ENCODE assay signal across 19 cellular contexts in genomic region chr17:79947351-79948031, GRCh38.
DNase-seq lines count a peak whose midpoint lies in the region; FAIRE-seq and TF ChIP-seq lines count a peak whose summit lies in the region.
"Had no signal": no experiment of that assay in that cellular context is flagged by ENCODE, and none has a peak within 500 bp of the region (broad histone marks: within the 10 kb centered on the region; RNA-seq: fewer than 3 reads in every experiment).

No MANE protein-coding gene starts in this region.

- H3K27me3 ChIP-seq in astrocyte (ENCODE audit: insufficient read depth, low read length) (no peaks in the 10 kb centered on the region), suprapubic skin (no peaks in the 10 kb centered on the region), small intestine (ENCODE audit: control insufficient read depth in 2 of 2, insufficient read depth in 2 of 2, low read length in 2 of 2) (no peaks in the 10 kb centered on the region)
- H3K27me3 ChIP-seq: Peyer's patch, vagina had no signal

- H3K79me2 ChIP-seq in astrocyte (ENCODE audit: insufficient read depth, low read length): no peaks in the 10 kb centered on the region

- H3K9me3 ChIP-seq in astrocyte (ENCODE audit: insufficient read depth, low read depth, low read length) (no peaks in the 10 kb centered on the region), suprapubic skin (no peaks in the 10 kb centered on the region), small intestine (ENCODE audit: control insufficient read depth, low read depth) (no peaks in the 10 kb centered on the region)
- H3K9me3 ChIP-seq: Peyer's patch, vagina had no signal

- CTCF ChIA-PET in activated naive CD4-positive, alpha-beta T cell treated with anti-CD3 and anti-CD28 coated beads, Interleukin-2, amount 10 ng/mL, durations not matched to agents 7 days and 5 days (lab: Charles Lee): interaction anchor here (1.5 kb wide), 1 partner anchor 23 kb away, joined by 3 read pairs; no protein-coding TSS in a partner anchor

- no peak overlapping the region for H3K4me3 Mint-ChIP-seq in activated naive CD4-positive, alpha-beta T cell treated with anti-CD3 and anti-CD28 coated beads, Interleukin-2, amount 10 ng/mL, durations not matched to agents 7 days and 5 days
- no peak overlapping the region for H3K4me3 Mint-ChIP-seq in astrocyte (ENCODE audit: unreplicated experiment)
- H3K4me3 Mint-ChIP-seq: activated naive CD4-positive, alpha-beta T cell treated with anti-CD3 and anti-CD28 coated beads for 36 hours had no signal

- H3K27ac Mint-ChIP-seq in activated naive CD4-positive, alpha-beta T cell treated with anti-CD3 and anti-CD28 coated beads, Interleukin-2, amount 10 ng/mL, durations not matched to agents 7 days and 5 days: no peak overlapping the region
- no peak overlapping the region for H3K27ac Mint-ChIP-seq in astrocyte (ENCODE audit: unreplicated experiment)
- H3K27ac Mint-ChIP-seq: activated naive CD4-positive, alpha-beta T cell treated with anti-CD3 and anti-CD28 coated beads for 36 hours; neural progenitor cell had no signal

- peak overlapping the region; percentile 37 for H3K4me2 ChIP-seq in astrocyte (ENCODE audit: low read length)
- H3K4me2 ChIP-seq: neural progenitor cell had no signal

- H3K27ac ChIP-seq in astrocyte (ENCODE audit: low read depth, low read length): peak overlapping the region; percentile 62
- H3K27ac ChIP-seq in suprapubic skin: no peak overlapping the region
- H3K27ac ChIP-seq in small intestine (ENCODE audit: low read depth in 1 of 2, low read length in 1 of 2): no peak overlapping the region
- H3K27ac ChIP-seq: neural progenitor cell, Peyer's patch, vagina had no signal

- H3K9ac ChIP-seq in astrocyte (ENCODE audit: low read length): peak overlapping the region; percentile 57
- H3K9ac ChIP-seq: neural progenitor cell had no signal

- H3K4me1 Mint-ChIP-seq in activated naive CD4-positive, alpha-beta T cell treated with anti-CD3 and anti-CD28 coated beads, Interleukin-2, amount 10 ng/mL, durations not matched to agents 7 days and 5 days: peaks cover 8% of the 10 kb centered on the region
- H3K4me1 Mint-ChIP-seq in astrocyte (ENCODE audit: low read depth, unreplicated experiment): peaks cover 28% of the 10 kb centered on the region

- no peaks in the 10 kb centered on the region for H3K36me3 Mint-ChIP-seq in activated naive CD4-positive, alpha-beta T cell treated with anti-CD3 and anti-CD28 coated beads, Interleukin-2, amount 10 ng/mL, durations not matched to agents 7 days and 5 days
- peaks cover 24% of the 10 kb centered on the region for H3K36me3 Mint-ChIP-seq in astrocyte (ENCODE audit: low read depth, unreplicated experiment)

- FAIRE-seq in astrocyte (lab: Jason Lieb, UNC): no peak
- FAIRE-seq in small intestine (lab: Jason Lieb, UNC): no peak
- FAIRE-seq: colon, frontal cortex, GM12878 had no signal

- peaks cover 4% of the 10 kb centered on the region for H4K20me1 ChIP-seq in astrocyte (ENCODE audit: insufficient read depth, low read length)

- H3K4me1 ChIP-seq in astrocyte (ENCODE audit: insufficient read depth, low read length) (peaks cover 46% of the 10 kb centered on the region), suprapubic skin (peaks cover 17% of the 10 kb centered on the region), small intestine (ENCODE audit: control insufficient read depth in 2 of 2, insufficient read depth in 1 of 2, low read depth in 1 of 2, low read length in 1 of 2) (peaks cover 0 to 2% of the 10 kb centered on the region in 2 donors)

- no peaks in the 10 kb centered on the region for H3K36me3 ChIP-seq in astrocyte (ENCODE audit: insufficient read depth, low read length)
- peaks cover 62% of the 10 kb centered on the region for H3K36me3 ChIP-seq in suprapubic skin
- H3K36me3 ChIP-seq in small intestine (ENCODE audit: control insufficient read depth in 2 of 2, insufficient read depth in 2 of 2, low read length in 2 of 2): peaks cover 0 to 2% of the 10 kb centered on the region in 2 donors
- H3K36me3 ChIP-seq: neural progenitor cell had no signal

- DNase-seq in activated naive CD4-positive, alpha-beta T cell treated with anti-CD3 and anti-CD28 coated beads, Interleukin-2, amount 10 ng/mL, durations not matched to agents 7 days and 5 days: peak; percentile 16
- DNase-seq in activated naive CD4-positive, alpha-beta T cell treated with Interleukin-2 at 50 U/mL for 16 hours: no peak
- DNase-seq in astrocyte (ENCODE audit: low read depth) (peak; percentile 96), iris pigment epithelial cell (ENCODE audit: low read depth) (peak; percentile 70), suprapubic skin (ENCODE audit: low spot score in 2 of 2) (peak; percentile 56 to 70), small intestine (no peak), DMS79 treated with DMSO at 0.1 percent for 48 hours (lab: John Stamatoyannopoulos, UW) (no peak)
- DNase-seq in activated CD8-positive, alpha-beta memory T cell treated with anti-CD3 and anti-CD28 coated beads, Interleukin-2, amount 50 U/mL, for 48 hours: no peak
- DNase-seq: activated CD4-positive, alpha-beta T cell treated with anti-CD3 and anti-CD28 coated beads, Interleukin-2, amount 50 U/mL, for 4 hours; activated naive CD4-positive, alpha-beta T cell treated with anti-CD3 and anti-CD28 coated beads for 36 hours; DMS53; kidney glomerular epithelial cell; NCI-H345 had no signal

- peaks cover 13% of the 10 kb centered on the region for H3K27me3 Mint-ChIP-seq in activated naive CD4-positive, alpha-beta T cell treated with anti-CD3 and anti-CD28 coated beads, Interleukin-2, amount 10 ng/mL, durations not matched to agents 7 days and 5 days
- peaks cover 3% of the 10 kb centered on the region for H3K27me3 Mint-ChIP-seq in astrocyte (ENCODE audit: low read depth, unreplicated experiment)

- 89% methylated on average over 19 of the region's 31 CpGs for WGBS in suprapubic skin
- WGBS in small intestine, 3 donors: 87 to 93% (median 88%) methylated on average over 31 of the region's 31 CpGs

- no peak for TF ChIP-seq EP300 in suprapubic skin (IDR thresholded peaks at IDR 0.05)

- no peak overlapping the region for H2AFZ ChIP-seq in astrocyte (ENCODE audit: low read depth, low read length)
- H2AFZ ChIP-seq: neural progenitor cell had no signal

- TF ChIP-seq CTCF in astrocyte (IDR thresholded peaks at IDR 0.05; ENCODE audit: insufficient read depth, low read depth, low read length) (no peak), suprapubic skin (IDR thresholded peaks at IDR 0.05) (no peak)

- no peak for TF ChIP-seq POLR2A in suprapubic skin (IDR thresholded peaks at IDR 0.05)

- no peaks in the 10 kb centered on the region for H3K9me3 Mint-ChIP-seq in activated naive CD4-positive, alpha-beta T cell treated with anti-CD3 and anti-CD28 coated beads, Interleukin-2, amount 10 ng/mL, durations not matched to agents 7 days and 5 days
- H3K9me3 Mint-ChIP-seq in astrocyte (ENCODE audit: unreplicated experiment): peaks cover 3% of the 10 kb centered on the region
- H3K9me3 Mint-ChIP-seq: activated naive CD4-positive, alpha-beta T cell treated with anti-CD3 and anti-CD28 coated beads for 36 hours; neural progenitor cell had no signal

- no peak overlapping the region for H3K4me3 ChIP-seq in astrocyte (ENCODE audit: insufficient read depth, low read depth, low read length)
- H3K4me3 ChIP-seq in suprapubic skin: no peak overlapping the region
- H3K4me3 ChIP-seq in small intestine (ENCODE audit: low read depth in 1 of 2, low read length in 2 of 2): no peak overlapping the region
- H3K4me3 ChIP-seq: GM12878, neural progenitor cell, Peyer's patch, vagina had no signal

Comparison
In these comparisons a context has a peak if more than half of its experiments do, and no peak if none do; other contexts are left out.
1. DNase-seq: peak in activated naive CD4-positive, alpha-beta T cell treated with anti-CD3 and anti-CD28 coated beads, Interleukin-2, amount 10 ng/mL, durations not matched to agents 7 days and 5 days (single experiment), astrocyte (single experiment), iris pigment epithelial cell (single experiment) and suprapubic skin (2 of 2); none in activated naive CD4-positive, alpha-beta T cell treated with Interleukin-2 at 50 U/mL for 16 hours (single experiment), small intestine (single experiment), activated CD8-positive, alpha-beta memory T cell treated with anti-CD3 and anti-CD28 coated beads, Interleukin-2, amount 50 U/mL, for 48 hours (single experiment) and DMS79 treated with DMSO at 0.1 percent for 48 hours (single experiment).